9 cellular contexts compared by ENCODE assay signal in the genomic region with DNA sequence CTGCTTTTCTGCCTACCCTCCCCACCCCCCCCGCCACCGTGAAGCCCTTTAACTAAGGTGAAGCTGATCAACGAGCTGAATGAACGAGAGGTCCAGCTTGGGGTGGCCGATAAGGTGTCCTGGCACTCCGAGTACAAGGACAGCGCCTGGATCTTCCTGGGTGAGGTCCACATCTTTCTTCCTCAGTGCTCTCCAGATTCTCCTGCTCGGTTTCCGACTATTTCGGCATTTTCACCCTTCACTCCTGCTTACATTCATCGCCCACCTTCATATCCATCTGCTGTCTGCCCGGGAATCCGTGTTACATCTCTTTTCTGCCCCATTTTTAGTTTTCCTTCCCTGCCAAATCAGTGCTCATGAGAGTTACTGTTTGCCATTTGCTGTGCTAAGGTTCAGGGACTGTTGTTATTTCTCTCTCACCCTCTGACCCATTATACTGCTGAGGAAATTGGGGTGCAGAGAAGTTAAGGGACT. TPM values are rescaled to one million over a fixed set of nuclear protein-coding genes. Genes with fewer than 3 reads are reported as not detected.
A peak's percentile ranks its signal among the peaks of the same experiment; 100 is the strongest.
DNase-seq lines count a peak whose midpoint lies in the region; ATAC-seq, FAIRE-seq and TF ChIP-seq lines count a peak whose summit lies in the region.
"Had no signal": no experiment of that assay in that cellular context is flagged by ENCODE, and none has a peak within 500 bp of the region (broad histone marks: within the 10 kb centered on the region; RNA-seq: fewer than 3 reads in every experiment).

No MANE protein-coding gene starts in this region.

- H3K27me3 ChIP-seq in K562 (ENCODE audit: control insufficient read depth in 2 of 2, insufficient read depth in 2 of 2, low read length in 2 of 2): no peaks in the 10 kb centered on the region

- H3K27ac Mint-ChIP-seq in mesothelial cell of epicardium: peak overlapping the region; percentile 55

- no peak for TF ChIP-seq RAD21 in K562 (CRISPR knock-in tag; conservative IDR thresholded peaks at IDR 0.05 in 1 of 2, IDR thresholded peaks at IDR 0.05 in 1 of 2)

- no peaks in the 10 kb centered on the region; the same call in 1 of the 2 replicates for H3K9me3 ChIP-seq in K562 (replicated peaks; ENCODE audit: control insufficient read depth, insufficient read depth, low read depth, low read length)

- H3K9me1 ChIP-seq in K562 (ENCODE audit: control insufficient read depth, insufficient read depth, low read length): no peaks in the 10 kb centered on the region

- in situ Hi-C loops in K562 (cut with MboI): no loop called here

- H2AFZ ChIP-seq in K562 (ENCODE audit: low read depth, low read length): peak overlapping the region; percentile 44

- H3K27ac ChIP-seq in 22Rv1 (peak overlapping the region; percentile 59), K562 (ENCODE audit: extremely low read depth, low read depth, low read length) (peak overlapping the region; percentile 92; the same call in 2 of the 3 replicates)

- H3K27me3 Mint-ChIP-seq in mesothelial cell of epicardium (ENCODE audit: low read depth): peaks cover 19% of the 10 kb centered on the region

- DNase-seq in K562 (ENCODE audit: extremely low read depth in 1 of 4, low spot score in 3 of 4) (no peak), mesothelial cell of epicardium (ENCODE audit: low spot score in 2 of 2, unreplicated experiment in 2 of 2) (no peak), AG20443 (ENCODE audit: low spot score) (no peak)

- peak overlapping the region; percentile 83 for H3K4me3 Mint-ChIP-seq in mesothelial cell of epicardium

- H3K36me3 Mint-ChIP-seq in mesothelial cell of epicardium: peaks cover 12% of the 10 kb centered on the region

- H3K79me2 ChIP-seq in K562 (ENCODE audit: control insufficient read depth, insufficient read depth, low read length): peaks cover 27% of the 10 kb centered on the region

- H3K9ac ChIP-seq in K562 (ENCODE audit: insufficient read depth in 1 of 2, low read depth in 2 of 2, low read length in 2 of 2): peak overlapping the region; percentile 92 to 99

- CTCF ChIA-PET in K562 (lab: Yijun Ruan, JAX; ENCODE audit: low intra/inter-chr PET ratio): no interaction called here

- H3K9me3 Mint-ChIP-seq in mesothelial cell of epicardium: peaks cover 4% of the 10 kb centered on the region

- peak; percentile 10 for ATAC-seq in HG02973 (IDR thresholded peaks at IDR 0.05; ENCODE audit: unreplicated experiment)
- ATAC-seq in K562: peak; percentile 5; the same call in 1 of the 3 replicates
- no peak for ATAC-seq in GM18909 (IDR thresholded peaks at IDR 0.05; ENCODE audit: poor library complexity, unreplicated experiment)
- no peak for ATAC-seq in HG03521 (IDR thresholded peaks at IDR 0.05; ENCODE audit: unreplicated experiment)
- no peak for ATAC-seq in GM18517 (IDR thresholded peaks at IDR 0.05; ENCODE audit: unreplicated experiment)

- TF ChIP-seq EP300 in K562 (IDR thresholded peaks at IDR 0.05; ENCODE audit: low read length): no peak

- FAIRE-seq in K562 (lab: Jason Lieb, UNC): no peak

- no peaks in the 10 kb centered on the region; a peak in 2 of 5 replicates for H3K4me1 ChIP-seq in K562 (replicated peaks in 1 of 2; ENCODE audit: control insufficient read depth in 2 of 2, insufficient read depth in 2 of 2, low read length in 2 of 2)

- peak overlapping the region; percentile 99 for H3K4me2 ChIP-seq in K562 (ENCODE audit: insufficient read depth, low read length)

- TF ChIP-seq CTCF in 22Rv1 (IDR thresholded peaks at IDR 0.05) (no peak), K562 (IDR thresholded peaks at IDR 0.05 in 2 of 3, conservative IDR thresholded peaks at IDR 0.05 in 1 of 3; ENCODE audit: insufficient read depth in 2 of 3, low read depth in 1 of 3, low read length in 3 of 3) (no peak), mesothelial cell of epicardium (IDR thresholded peaks at IDR 0.05; ENCODE audit: unreplicated experiment) (no peak)

- TSS peak; percentile 71 for BruUV-seq in K562 (replicated peaks; lab: Mats Ljungman, UMichigan)

- 0% methylated on average over 6 of the region's 13 CpGs for WGBS in K562 (ENCODE audit: insufficient coverage, low coverage, missing lambda C conversion rate)

- H3K4me1 Mint-ChIP-seq in mesothelial cell of epicardium: peaks cover 7% of the 10 kb centered on the region

- TF ChIP-seq POLR2A in K562 (conservative IDR thresholded peaks at IDR 0.05): no peak

- peak overlapping the region; percentile 68 for H3K4me3 ChIP-seq in K562

- POLR2A ChIA-PET in K562 (lab: Yijun Ruan, JAX): interaction anchor here (0.5 to 1.1 kb wide), 5 partner anchors 10 to 208 kb away, joined by 3 to 5 read pairs (median 3); a partner anchor contains a TSS

- intact Hi-C loops in K562 (cut with micrococcal nuclease): no loop called here

- no peaks in the 10 kb centered on the region for H4K20me1 ChIP-seq in K562 (replicated peaks; ENCODE audit: control insufficient read depth, insufficient read depth, low read length)

- H3K36me3 ChIP-seq in K562 (ENCODE audit: control insufficient read depth, insufficient read depth, low read length): peaks cover 19% of the 10 kb centered on the region; the same call in 2 of the 3 replicates

TF ChIP-seq in K562, 482 proteins besides CTCF, POLR2A, EP300 and RAD21 (continues in another document):
- TF ChIP-seq, protein P1, sequence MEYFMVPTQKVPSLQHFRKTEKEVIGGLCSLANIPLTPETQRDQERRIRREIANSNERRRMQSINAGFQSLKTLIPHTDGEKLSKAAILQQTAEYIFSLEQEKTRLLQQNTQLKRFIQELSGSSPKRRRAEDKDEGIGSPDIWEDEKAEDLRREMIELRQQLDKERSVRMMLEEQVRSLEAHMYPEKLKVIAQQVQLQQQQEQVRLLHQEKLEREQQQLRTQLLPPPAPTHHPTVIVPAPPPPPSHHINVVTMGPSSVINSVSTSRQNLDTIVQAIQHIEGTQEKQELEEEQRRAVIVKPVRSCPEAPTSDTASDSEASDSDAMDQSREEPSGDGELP (CRISPR knock-in tag; IDR thresholded peaks at IDR 0.05; ENCODE audit: borderline replicate concordance): 0 out of 2 replicates have a peak, but pooled peaks have one; percentile 2
- TF ChIP-seq ZNF232 (CRISPR knock-in tag; IDR thresholded peaks at IDR 0.05) (no peak), SMARCB1 (IDR thresholded peaks at IDR 0.05; ENCODE audit: insufficient read length, low read depth) (no peak), NONO (IDR thresholded peaks at IDR 0.05; ENCODE audit: low read depth in 2 of 2, low read length in 1 of 2) (no peak)
- TF ChIP-seq, protein P2, sequence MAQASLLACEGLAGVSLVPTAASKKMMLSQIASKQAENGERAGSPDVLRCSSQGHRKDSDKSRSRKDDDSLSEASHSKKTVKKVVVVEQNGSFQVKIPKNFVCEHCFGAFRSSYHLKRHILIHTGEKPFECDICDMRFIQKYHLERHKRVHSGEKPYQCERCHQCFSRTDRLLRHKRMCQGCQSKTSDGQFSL (CRISPR knock-in tag; IDR thresholded peaks at IDR 0.05): no peak
- TF ChIP-seq, protein P2 (tag; IDR thresholded peaks at IDR 0.05): 0 out of 4 replicates have a peak, but pooled peaks of 1 of the 2 experiments have one; percentile 22
- TF ChIP-seq, protein P3, sequence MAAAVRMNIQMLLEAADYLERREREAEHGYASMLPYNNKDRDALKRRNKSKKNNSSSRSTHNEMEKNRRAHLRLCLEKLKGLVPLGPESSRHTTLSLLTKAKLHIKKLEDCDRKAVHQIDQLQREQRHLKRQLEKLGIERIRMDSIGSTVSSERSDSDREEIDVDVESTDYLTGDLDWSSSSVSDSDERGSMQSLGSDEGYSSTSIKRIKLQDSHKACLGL (CRISPR knock-in tag; IDR thresholded peaks at IDR 0.05; ENCODE audit: borderline replicate concordance, poor library complexity, severe bottlenecking): no peak

RNA-seq across cellular contexts. Expression of a gene that starts 0.5 kb away (rescaled TPM):
- total RNA-seq in K562 (2011; cell fraction: chromatin; rRNA removed; ENCODE audit: low replicate concordance): 40.9 and 69.9 TPM in 2 replicates
- 33.0 and 33.6 TPM in 2 replicates for total RNA-seq in K562 (2011; cell fraction: nucleolus; rRNA removed)
- total RNA-seq in K562 (2011; cell fraction: nucleoplasm; rRNA removed): 47.1 and 50.4 TPM in 2 replicates
- total RNA-seq in K562 (2014; rRNA removed) (37.1 and 44.9 TPM in 2 replicates), K562 (2014; rRNA removed; fragmentation: Illumina TruSeq; extraction: Trizol) (62.5 and 65.4 TPM in 2 replicates), K562 (2015; rRNA removed; fragmentation: Illumina TruSeq; extraction: Trizol) (58.0 and 58.5 TPM in 2 replicates), K562 (2021) (27.2 and 29.5 TPM in 2 replicates), mesothelial cell of epicardium (22.8 to 25.1 TPM (median 24.8 TPM) in 3 replicates)
- polyA plus RNA-seq in K562 (2011; rRNA removed) (35.3 and 41.8 TPM in 2 replicates), K562 (2014; fragmentation: Illumina TruSeq; extraction: Trizol) (50.5 and 54.5 TPM in 2 replicates), K562 (2014; fragmentation: Nextera tagmentation; extraction: Ambion mirVana) (10 to 100 TPM; 49.1 to 54.1 TPM), K562 (2014; rRNA removed) (53.0 and 58.2 TPM in 2 replicates)
- 8.1 and 20.5 TPM in 2 replicates for polyA plus RNA-seq in K562 (2011; cell fraction: cytosol; rRNA removed)
- polyA plus RNA-seq in K562 (2011; cell fraction: nucleus; rRNA removed): 25.3 and 33.0 TPM in 2 replicates
- polyA plus RNA-seq in K562 (2012): 34.2 and 40.1 TPM in 2 replicates
- 27.7 and 32.6 TPM in 2 replicates for polyA minus RNA-seq in K562 (2011; rRNA and poly(A)+ RNA removed)
- 7.2 and 7.3 TPM in 2 replicates for polyA minus RNA-seq in K562 (2011; cell fraction: cytosol; rRNA and poly(A)+ RNA removed)
- 21.0 and 32.8 TPM in 2 replicates for polyA minus RNA-seq in K562 (2011; cell fraction: nucleus; rRNA and poly(A)+ RNA removed)

RNA-seq across cellular contexts. Expression of a gene that starts 16.8 kb away (rescaled TPM):
- total RNA-seq in K562 (2011; cell fraction: chromatin; rRNA removed; ENCODE audit: low replicate concordance): not detected in 2 replicates
- not detected in 2 replicates for total RNA-seq in K562 (2011; cell fraction: nucleolus; rRNA removed)
- not detected in 2 replicates for total RNA-seq in K562 (2011; cell fraction: nucleoplasm; rRNA removed)
- not detected in 2 replicates for total RNA-seq in K562 (2014; rRNA removed)
- not detected in 2 replicates for total RNA-seq in K562 (2014; rRNA removed; fragmentation: Illumina TruSeq; extraction: Trizol)
- not detected in 2 replicates for total RNA-seq in K562 (2015; rRNA removed; fragmentation: Illumina TruSeq; extraction: Trizol)
- total RNA-seq in K562 (2021): not detected in 2 replicates
- not detected in 2 replicates for polyA plus RNA-seq in K562 (2011; rRNA removed)
- not detected in 2 replicates for polyA plus RNA-seq in K562 (2011; cell fraction: cytosol; rRNA removed)
- polyA plus RNA-seq in K562 (2011; cell fraction: nucleus; rRNA removed): not detected in 2 replicates
- not detected in 2 replicates for polyA plus RNA-seq in K562 (2012)
- polyA plus RNA-seq in K562 (2014; fragmentation: Illumina TruSeq; extraction: Trizol): not detected in 2 replicates
- polyA plus RNA-seq in K562 (2014; fragmentation: Nextera tagmentation; extraction: Ambion mirVana): not detected
- 0.15 TPM in 1 of 2 replicates, not detected in the other for polyA plus RNA-seq in K562 (2014; rRNA removed)
- not detected in 2 replicates for polyA minus RNA-seq in K562 (2011; rRNA and poly(A)+ RNA removed)
- not detected in 2 replicates for polyA minus RNA-seq in K562 (2011; cell fraction: cytosol; rRNA and poly(A)+ RNA removed)
- polyA minus RNA-seq in K562 (2011; cell fraction: nucleus; rRNA and poly(A)+ RNA removed): not detected in 2 replicates
- total RNA-seq in mesothelial cell of epicardium: not detected in 3 replicates
- total RNA-seq: activated CD8-positive, alpha-beta memory T cell treated with anti-CD3 and anti-CD28 coated beads for 36 hours had no signal

Comparison
In these comparisons a context has a peak if more than half of its experiments do, and no peak if none do; other contexts are left out.
1. ATAC-seq: peak in HG02973 (single experiment) and K562 (single experiment); none in GM18909 (single experiment), HG03521 (single experiment) and GM18517 (single experiment).